Comparison of ENCODE assay signal across 19 cellular contexts in genomic region chr12:29024117-29024516, GRCh38.
DNase-seq lines count a peak whose midpoint lies in the region; ATAC-seq and TF ChIP-seq lines count a peak whose summit lies in the region.
"Had no signal": no experiment of that assay in that cellular context is flagged by ENCODE, and none has a peak within 500 bp of the region (broad histone marks: within the 10 kb centered on the region; RNA-seq: fewer than 3 reads in every experiment).

No MANE protein-coding gene starts in this region.

- H3K27ac Mint-ChIP-seq in CD14-positive monocyte: no peak overlapping the region
- no peak overlapping the region for H3K27ac Mint-ChIP-seq in MCF 10A (ENCODE audit: low read depth, unreplicated experiment)
- H3K27ac Mint-ChIP-seq: activated CD4-positive, alpha-beta memory T cell treated with anti-CD3 and anti-CD28 coated beads, Interleukin-2, amount 10 ng/mL, durations not matched to agents 7 days and 5 days; activated naive CD4-positive, alpha-beta T cell treated with anti-CD3 and anti-CD28 coated beads, Interleukin-2, amount 10 ng/mL, durations not matched to agents 7 days and 5 days; CD4-positive, alpha-beta memory T cell; stimulated activated memory B cell treated with anti-CD40 and anti-IgM and Interleukin-4, amounts not matched to agents 10 μg/mL and 1 μg/mL and 100 μg/mL, for 72 hours had no signal

- no peak for ATAC-seq in HG03039 (IDR thresholded peaks at IDR 0.05; ENCODE audit: unreplicated experiment)
- ATAC-seq: gastroesophageal sphincter; left lung; stimulated activated memory B cell treated with anti-CD40 and anti-IgM and Interleukin-4, amounts not matched to agents 10 μg/mL and 1 μg/mL and 100 μg/mL, for 72 hours had no signal

- H3K4me1 Mint-ChIP-seq in CD14-positive monocyte (no peaks in the 10 kb centered on the region), MCF 10A (ENCODE audit: insufficient read depth, unreplicated experiment) (no peaks in the 10 kb centered on the region)
- H3K4me1 Mint-ChIP-seq: activated CD4-positive, alpha-beta memory T cell treated with anti-CD3 and anti-CD28 coated beads, Interleukin-2, amount 10 ng/mL, durations not matched to agents 7 days and 5 days; stimulated activated memory B cell treated with anti-CD40 and anti-IgM and Interleukin-4, amounts not matched to agents 10 μg/mL and 1 μg/mL and 100 μg/mL, for 72 hours had no signal

- BruUV-seq in MCF 10A (replicated peaks; lab: Mats Ljungman, UMichigan): no TSS peak

- H3K4me2 ChIP-seq in KMS-11: no peak overlapping the region

- no peak overlapping the region for H3K27ac ChIP-seq in KMS-11
- H3K27ac ChIP-seq: colonic mucosa, gastroesophageal sphincter, left lung, neutrophil had no signal

- H3K4me3 Mint-ChIP-seq in CD14-positive monocyte: no peak overlapping the region
- no peak overlapping the region for H3K4me3 Mint-ChIP-seq in MCF 10A (ENCODE audit: unreplicated experiment)
- H3K4me3 Mint-ChIP-seq: activated CD4-positive, alpha-beta memory T cell treated with anti-CD3 and anti-CD28 coated beads, Interleukin-2, amount 10 ng/mL, durations not matched to agents 7 days and 5 days; activated naive CD4-positive, alpha-beta T cell treated with anti-CD3 and anti-CD28 coated beads, Interleukin-2, amount 10 ng/mL, durations not matched to agents 7 days and 5 days; CD4-positive, alpha-beta memory T cell; stimulated activated memory B cell treated with anti-CD40 and anti-IgM and Interleukin-4, amounts not matched to agents 10 μg/mL and 1 μg/mL and 100 μg/mL, for 72 hours had no signal

- DNase-seq in CD14-positive monocyte (ENCODE audit: low spot score) (no peak), MCF 10A (ENCODE audit: unreplicated experiment) (no peak), left kidney (ENCODE audit: low read depth, low spot score) (peak; percentile 18), A172 (ENCODE audit: low spot score) (no peak), AML-193 (lab: John Stamatoyannopoulos, UW) (no peak)
- no peak for DNase-seq in activated CD4-positive, CD25-positive, alpha-beta regulatory T cell treated with anti-CD3 and anti-CD28 coated beads, Interleukin-2, amount 50 U/mL, for 72 hours
- DNase-seq: activated CD4-positive, alpha-beta memory T cell treated with anti-CD3 and anti-CD28 coated beads, Interleukin-2, amount 10 ng/mL, durations not matched to agents 7 days and 5 days; activated naive CD4-positive, alpha-beta T cell treated with anti-CD3 and anti-CD28 coated beads, Interleukin-2, amount 10 ng/mL, durations not matched to agents 7 days and 5 days; CD4-positive, alpha-beta memory T cell; colonic mucosa; left lung; NCI-H187; NK-92 treated with Interleukin-12 subunit alpha and Interleukin-12 subunit beta, amount 100 ng/mL, for 24 hours had no signal

- H3K9me3 Mint-ChIP-seq in CD14-positive monocyte: peaks cover 0 to 1% (median 0%) of the 10 kb centered on the region in 7 donors
- peaks cover 4% of the 10 kb centered on the region for H3K9me3 Mint-ChIP-seq in MCF 10A (ENCODE audit: unreplicated experiment)
- H3K9me3 Mint-ChIP-seq: activated CD4-positive, alpha-beta memory T cell treated with anti-CD3 and anti-CD28 coated beads, Interleukin-2, amount 10 ng/mL, durations not matched to agents 7 days and 5 days; activated naive CD4-positive, alpha-beta T cell treated with anti-CD3 and anti-CD28 coated beads, Interleukin-2, amount 10 ng/mL, durations not matched to agents 7 days and 5 days had no signal

- POLR2A ChIA-PET in MCF 10A (lab: Yijun Ruan, JAX): interaction anchor here (0.6 kb wide), 1 partner anchor 409 kb away, joined by 3 read pairs; no protein-coding TSS in a partner anchor

- no peak overlapping the region for H3K4me3 ChIP-seq in KMS-11 (IDR thresholded peaks at IDR 0.05; ENCODE audit: insufficient read depth, low read depth, low read length)
- H3K4me3 ChIP-seq: colonic mucosa, gastroesophageal sphincter, HAP-1, left lung had no signal

- H3K79me2 ChIP-seq in KMS-11 (ENCODE audit: insufficient read depth, low read depth): no peaks in the 10 kb centered on the region

- H3K27me3 Mint-ChIP-seq in CD14-positive monocyte (ENCODE audit: low read depth in 3 of 3): no peaks in the 10 kb centered on the region
- peaks cover 15% of the 10 kb centered on the region for H3K27me3 Mint-ChIP-seq in MCF 10A (ENCODE audit: insufficient read depth, unreplicated experiment)
- H3K27me3 Mint-ChIP-seq: activated naive CD4-positive, alpha-beta T cell treated with anti-CD3 and anti-CD28 coated beads, Interleukin-2, amount 10 ng/mL, durations not matched to agents 7 days and 5 days; stimulated activated memory B cell treated with anti-CD40 and anti-IgM and Interleukin-4, amounts not matched to agents 10 μg/mL and 1 μg/mL and 100 μg/mL, for 72 hours had no signal

- CTCF ChIA-PET in MCF 10A (lab: Yijun Ruan, JAX): interaction anchor here (0.6 to 0.7 kb wide), 5 partner anchors 23 to 1861 kb away, joined by 3 read pairs; no protein-coding TSS in a partner anchor

- no peaks in the 10 kb centered on the region for H4K20me1 ChIP-seq in KMS-11 (ENCODE audit: insufficient read depth)

- intact Hi-C loops in CD14-positive monocyte (cut with micrococcal nuclease) (no loop called here), MCF 10A (cut with micrococcal nuclease) (no loop called here)

- H3K36me3 ChIP-seq in KMS-11 (ENCODE audit: insufficient read depth): no peaks in the 10 kb centered on the region
- H3K36me3 ChIP-seq: colonic mucosa, gastroesophageal sphincter, HAP-1, left lung, neutrophil had no signal

- no peak overlapping the region for H3K9ac ChIP-seq in KMS-11

- peak; percentile 12 for TF ChIP-seq CTCF in CD14-positive monocyte (IDR thresholded peaks at IDR 0.05)
- peak; percentile 36 for TF ChIP-seq CTCF in KMS-11 (conservative IDR thresholded peaks at IDR 0.05; ENCODE audit: low read depth, low read length)
- TF ChIP-seq CTCF in MCF 10A (IDR thresholded peaks at IDR 0.05; ENCODE audit: unreplicated experiment): peak; percentile 24

- H3K36me3 Mint-ChIP-seq in CD14-positive monocyte (no peaks in the 10 kb centered on the region), MCF 10A (ENCODE audit: insufficient read depth, unreplicated experiment) (no peaks in the 10 kb centered on the region)
- H3K36me3 Mint-ChIP-seq: activated naive CD4-positive, alpha-beta T cell treated with anti-CD3 and anti-CD28 coated beads, Interleukin-2, amount 10 ng/mL, durations not matched to agents 7 days and 5 days; CD4-positive, alpha-beta memory T cell; stimulated activated memory B cell treated with anti-CD40 and anti-IgM and Interleukin-4, amounts not matched to agents 10 μg/mL and 1 μg/mL and 100 μg/mL, for 72 hours had no signal

- H3K4me1 ChIP-seq in KMS-11 (ENCODE audit: low read depth, poor library complexity, severe bottlenecking): peaks cover 19% of the 10 kb centered on the region
- H3K4me1 ChIP-seq: colonic mucosa, gastroesophageal sphincter, left lung had no signal

- H2AFZ ChIP-seq in KMS-11 (ENCODE audit: low read depth): no peak overlapping the region

- no peaks in the 10 kb centered on the region for H3K27me3 ChIP-seq in KMS-11 (ENCODE audit: insufficient read depth, low read depth)
- H3K27me3 ChIP-seq: colonic mucosa, gastroesophageal sphincter, left lung, neutrophil had no signal
